ENCODE assay signal across 8 cellular contexts in genomic region chr6:53064726-53065265, GRCh38. TPM values are rescaled to one million over a fixed set of nuclear protein-coding genes. Genes with fewer than 3 reads are reported as not detected.
DNase-seq lines count a peak whose midpoint lies in the region; ATAC-seq lines count a peak whose summit lies in the region.

No MANE protein-coding gene starts in this region.

- H3K27ac Mint-ChIP-seq in activated CD8-positive, alpha-beta memory T cell treated with anti-CD3 and anti-CD28 coated beads, Interleukin-2, amount 10 ng/mL, durations not matched to agents 7 days and 5 days: peak overlapping the region; percentile 99
- H3K27ac Mint-ChIP-seq in memory B cell: peak overlapping the region; percentile 94

- H3K4me1 Mint-ChIP-seq in activated CD8-positive, alpha-beta memory T cell treated with anti-CD3 and anti-CD28 coated beads, Interleukin-2, amount 10 ng/mL, durations not matched to agents 7 days and 5 days: peaks cover 51% of the 10 kb centered on the region
- peaks cover 23% of the 10 kb centered on the region for H3K4me1 Mint-ChIP-seq in memory B cell

- H3K4me3 ChIP-seq in HUES48 (ENCODE audit: low read depth, low read length) (peak overlapping the region; percentile 98), endocrine pancreas (ENCODE audit: control insufficient read depth, insufficient read depth, low read length) (peak overlapping the region; percentile 75)

- no peaks in the 10 kb centered on the region for H3K27me3 Mint-ChIP-seq in activated CD8-positive, alpha-beta memory T cell treated with anti-CD3 and anti-CD28 coated beads, Interleukin-2, amount 10 ng/mL, durations not matched to agents 7 days and 5 days
- H3K27me3 Mint-ChIP-seq in memory B cell: no peaks in the 10 kb centered on the region

- DNase-seq in COLO829 (ENCODE audit: low spot score) (peak; percentile 98), NOMO-1 treated with dmso at 0.1 percent for 144 hours (lab: John Stamatoyannopoulos, UW; ENCODE audit: unreplicated experiment) (peak; percentile 94), memory B cell (ENCODE audit: low spot score in 2 of 2) (peak; percentile 82 to 89)
- peak; percentile 98 for DNase-seq in activated CD8-positive, alpha-beta memory T cell treated with anti-CD3 and anti-CD28 coated beads, Interleukin-2, amount 10 ng/mL, durations not matched to agents 7 days and 5 days
- peak; percentile 86 to 95 (median 88) for DNase-seq in stimulated activated CD4-positive, alpha-beta T cell treated with anti-CD3 and anti-CD28 coated beads, TNF-alpha, amount 100 ng/mL, for 48 hours (ENCODE audit: low read depth in 3 of 3)

- H3K9me3 ChIP-seq in HUES48 (ENCODE audit: control insufficient read depth, insufficient read depth, low read length) (no peaks in the 10 kb centered on the region), endocrine pancreas (ENCODE audit: control insufficient read depth, low read length) (no peaks in the 10 kb centered on the region)

- no peaks in the 10 kb centered on the region for H3K9me3 Mint-ChIP-seq in activated CD8-positive, alpha-beta memory T cell treated with anti-CD3 and anti-CD28 coated beads, Interleukin-2, amount 10 ng/mL, durations not matched to agents 7 days and 5 days (ENCODE audit: low read depth)
- no peaks in the 10 kb centered on the region for H3K9me3 Mint-ChIP-seq in memory B cell

- ATAC-seq in GM21423 (IDR thresholded peaks at IDR 0.05; ENCODE audit: unreplicated experiment) (peak; percentile 78), memory B cell (ENCODE audit: low read depth) (peak; percentile 81)
- ATAC-seq in activated CD8-positive, alpha-beta memory T cell treated with anti-CD3 and anti-CD28 coated beads, Interleukin-2, amount 10 ng/mL, durations not matched to agents 7 days and 5 days: peak; percentile 82

- H3K36me3 ChIP-seq in HUES48 (ENCODE audit: control insufficient read depth, insufficient read depth, low read length) (no peaks in the 10 kb centered on the region), endocrine pancreas (ENCODE audit: control insufficient read depth, insufficient read depth, low read length) (no peaks in the 10 kb centered on the region)

- H3K27me3 ChIP-seq in HUES48 (ENCODE audit: control insufficient read depth, insufficient read depth, low read length): no peaks in the 10 kb centered on the region
- no peaks in the 10 kb centered on the region for H3K27me3 ChIP-seq in endocrine pancreas (ENCODE audit: control insufficient read depth, insufficient read depth, low read length)

- CTCF ChIA-PET in activated CD8-positive, alpha-beta memory T cell treated with anti-CD3 and anti-CD28 coated beads, Interleukin-2, amount 10 ng/mL, durations not matched to agents 7 days and 5 days (lab: Charles Lee): interaction anchor here (0.9 to 1.5 kb wide), 3 partner anchors 16 to 68 kb away, joined by 3 to 4 read pairs (median 3); no protein-coding TSS in a partner anchor

- peak overlapping the region; percentile 72 for H3K9ac ChIP-seq in HUES48 (ENCODE audit: low read depth, low read length)
- peak overlapping the region; percentile 82 for H3K9ac ChIP-seq in endocrine pancreas (ENCODE audit: control insufficient read depth, insufficient read depth, low read length)

- peaks cover 8% of the 10 kb centered on the region for H3K36me3 Mint-ChIP-seq in activated CD8-positive, alpha-beta memory T cell treated with anti-CD3 and anti-CD28 coated beads, Interleukin-2, amount 10 ng/mL, durations not matched to agents 7 days and 5 days
- H3K36me3 Mint-ChIP-seq in memory B cell: no peaks in the 10 kb centered on the region

- H3K4me1 ChIP-seq in HUES48 (ENCODE audit: control insufficient read depth, insufficient read depth, low read length): peaks cover 13% of the 10 kb centered on the region; the same call in 1 of the 2 replicates
- H3K4me1 ChIP-seq in endocrine pancreas (ENCODE audit: control insufficient read depth, insufficient read depth, low read length): peaks cover 15% of the 10 kb centered on the region

- H3K4me3 Mint-ChIP-seq in activated CD8-positive, alpha-beta memory T cell treated with anti-CD3 and anti-CD28 coated beads, Interleukin-2, amount 10 ng/mL, durations not matched to agents 7 days and 5 days: peak overlapping the region; percentile 97
- peak overlapping the region; percentile 98 for H3K4me3 Mint-ChIP-seq in memory B cell

- H3K27ac ChIP-seq in HUES48 (ENCODE audit: low read depth, low read length): peak overlapping the region; percentile 46

RNA-seq across cellular contexts. Expression of gene FBXO9, which starts 0.4 kb away (rescaled TPM):
- total RNA-seq in activated CD8-positive, alpha-beta memory T cell treated with anti-CD3 and anti-CD28 coated beads, Interleukin-2, amount 10 ng/mL, durations not matched to agents 7 days and 5 days: 10 to 100 TPM; 61.8 to 67.3 TPM

RNA-seq across cellular contexts. Expression of gene CILK1, which starts 3.2 kb away (rescaled TPM):
- total RNA-seq in activated CD8-positive, alpha-beta memory T cell treated with anti-CD3 and anti-CD28 coated beads, Interleukin-2, amount 10 ng/mL, durations not matched to agents 7 days and 5 days: 1 to 10 TPM; 5.9 to 7.5 TPM

Comparison
In these comparisons a context has a peak if more than half of its experiments do, and no peak if none do; other contexts are left out.
1. Peak in every context shown above with its lines: DNase-seq, ATAC-seq, H3K4me3 ChIP-seq and H3K27ac ChIP-seq.